Comparison of ENCODE assay signal across 20 cellular contexts in the genomic region with DNA sequence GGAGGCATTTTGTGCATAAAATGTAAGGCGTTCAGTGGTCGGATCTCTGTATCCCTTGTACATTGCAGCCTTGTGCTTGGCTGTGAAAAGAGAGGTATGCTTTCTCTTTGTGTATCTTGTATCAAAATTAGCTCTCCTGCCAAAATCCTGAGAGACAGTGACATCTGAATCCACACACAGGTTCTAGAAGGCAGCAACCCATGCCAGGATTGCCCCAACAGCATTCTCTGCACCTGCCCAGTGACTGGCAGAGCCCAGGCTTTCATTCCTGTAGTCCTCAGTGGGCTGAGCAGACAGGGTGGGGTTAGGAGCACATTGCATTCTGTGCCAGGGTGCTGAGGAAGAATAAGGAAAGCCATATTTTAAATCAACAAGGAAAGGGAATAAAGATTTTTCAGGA.
A peak's percentile ranks its signal among the peaks of the same experiment; 100 is the strongest.
DNase-seq lines count a peak whose midpoint lies in the region; ATAC-seq and TF ChIP-seq lines count a peak whose summit lies in the region.
"Had no signal": no experiment of that assay in that cellular context is flagged by ENCODE, and none has a peak within 500 bp of the region (broad histone marks: within the 10 kb centered on the region; RNA-seq: fewer than 3 reads in every experiment).

No MANE protein-coding gene starts in this region.

- H3K9me3 Mint-ChIP-seq in neural crest cell (no peaks in the 10 kb centered on the region), progenitor cell of endocrine pancreas (ENCODE audit: low read depth) (peaks cover 7% of the 10 kb centered on the region)

- intact Hi-C loops in gastrocnemius medialis (cut with DNase I; ENCODE audit: low total_unique reads), result loop anchor here (1.0 to 2.0 kb wide), 2 partner anchors 60 to 62 kb away; no protein-coding TSS in a partner anchor

- in situ Hi-C loops in gastrocnemius medialis (cut with MboI; ENCODE audit: low sequenced_read_pairs in 4 of 4), result no loop called here

- H3K27me3 ChIP-seq in gastrocnemius medialis, result no peaks in the 10 kb centered on the region
- H3K27me3 ChIP-seq: BE2C, BLaER1 had no signal

- peak overlapping the region; percentile 3 for H3K27ac Mint-ChIP-seq in neural crest cell (ENCODE audit: unreplicated experiment)
- no peak overlapping the region for H3K27ac Mint-ChIP-seq in progenitor cell of endocrine pancreas
- H3K27ac Mint-ChIP-seq: CD4-positive, alpha-beta memory T cell; CD4-positive, CD25-positive, alpha-beta regulatory T cell; CD8-positive, alpha-beta memory T cell had no signal

- no peaks in the 10 kb centered on the region for H3K9me3 ChIP-seq in gastrocnemius medialis
- H3K9me3 ChIP-seq: BE2C, BLaER1 had no signal

- no peaks in the 10 kb centered on the region for H3K36me3 ChIP-seq in gastrocnemius medialis
- H3K36me3 ChIP-seq: BE2C, BLaER1 had no signal

- peak; percentile 97 to 98 for ATAC-seq in gastrocnemius medialis

- H3K27me3 Mint-ChIP-seq in neural crest cell (ENCODE audit: low read depth) (no peaks in the 10 kb centered on the region), progenitor cell of endocrine pancreas (no peaks in the 10 kb centered on the region)
- H3K27me3 Mint-ChIP-seq: CD4-positive, alpha-beta memory T cell; CD4-positive, CD25-positive, alpha-beta regulatory T cell had no signal

- H3K36me3 Mint-ChIP-seq in neural crest cell (ENCODE audit: low read depth) (no peaks in the 10 kb centered on the region), progenitor cell of endocrine pancreas (ENCODE audit: insufficient read depth) (no peaks in the 10 kb centered on the region)
- H3K36me3 Mint-ChIP-seq: CD14-positive monocyte; CD4-positive, alpha-beta memory T cell; CD4-positive, CD25-positive, alpha-beta regulatory T cell; CD8-positive, alpha-beta memory T cell had no signal

- no peak for TF ChIP-seq CTCF in neural crest cell (conservative IDR thresholded peaks at IDR 0.05)
- TF ChIP-seq CTCF in gastrocnemius medialis (IDR thresholded peaks at IDR 0.05 in 4 of 5, conservative IDR thresholded peaks at IDR 0.05 in 1 of 5), result no peak
- TF ChIP-seq CTCF in progenitor cell of endocrine pancreas (IDR thresholded peaks at IDR 0.05; ENCODE audit: unreplicated experiment), result no peak

- peaks cover 0 to 10% of the 10 kb centered on the region in 2 donors for H3K4me1 ChIP-seq in gastrocnemius medialis
- H3K4me1 ChIP-seq: BE2C, BLaER1 had no signal

- no peak for TF ChIP-seq POLR2A in gastrocnemius medialis (IDR thresholded peaks at IDR 0.05)

- no peak overlapping the region for H3K4me3 ChIP-seq in gastrocnemius medialis
- H3K4me3 ChIP-seq: BLaER1 had no signal

- H3K4me3 Mint-ChIP-seq in neural crest cell (no peak overlapping the region), progenitor cell of endocrine pancreas (ENCODE audit: low read depth) (no peak overlapping the region)
- H3K4me3 Mint-ChIP-seq: CD14-positive monocyte; CD4-positive, alpha-beta memory T cell; CD4-positive, CD25-positive, alpha-beta regulatory T cell; CD8-positive, alpha-beta memory T cell had no signal

- DNase-seq in NCI-H2029 treated with DMSO at 0.1 percent for 48 hours (lab: John Stamatoyannopoulos, UW) (peak; percentile 2), NCI-H2029 (lab: John Stamatoyannopoulos, UW) (no peak), neural crest cell (ENCODE audit: low read depth, low spot score) (no peak), gastrocnemius medialis (peak; percentile 88 to 95), DMS53 treated with DMSO at 0.1 percent for 48 hours (lab: John Stamatoyannopoulos, UW; ENCODE audit: unreplicated experiment) (no peak), progenitor cell of endocrine pancreas (ENCODE audit: low spot score, unreplicated experiment) (no peak)
- DNase-seq: 8988T; ACHN; BE2C; CD4-positive, alpha-beta memory T cell; CD4-positive, CD25-positive, alpha-beta regulatory T cell; CD8-positive, alpha-beta memory T cell; COR-L47; DMS 273 treated with DMSO at 0.1 percent for 48 hours; DMS153; DMS53; DMS79 treated with DMSO at 0.1 percent for 48 hours; GF-D8 had no signal

- peak overlapping the region in 2 of 4 donors; percentile 67 to 73 for H3K27ac ChIP-seq in gastrocnemius medialis
- H3K27ac ChIP-seq: BLaER1 had no signal

- H3K4me1 Mint-ChIP-seq in neural crest cell (peaks cover 5% of the 10 kb centered on the region), progenitor cell of endocrine pancreas (ENCODE audit: low read depth) (no peaks in the 10 kb centered on the region)
- H3K4me1 Mint-ChIP-seq: CD14-positive monocyte; CD4-positive, alpha-beta memory T cell; CD4-positive, CD25-positive, alpha-beta regulatory T cell; CD8-positive, alpha-beta memory T cell had no signal

Comparison
In these comparisons a context has a peak if more than half of its experiments do, and no peak if none do; other contexts are left out.
1. DNase-seq: peak in NCI-H2029 treated with DMSO at 0.1 percent for 48 hours (single experiment) and gastrocnemius medialis (2 of 2); none in NCI-H2029 (single experiment), neural crest cell (single experiment), DMS53 treated with DMSO at 0.1 percent for 48 hours (single experiment) and progenitor cell of endocrine pancreas (single experiment).